In genomic region chr12:62006076-62006732, GRCh38 we compare ENCODE assay signal across 8 cellular contexts.
DNase-seq lines count a peak whose midpoint lies in the region; ATAC-seq, FAIRE-seq and TF ChIP-seq lines count a peak whose summit lies in the region.

No MANE protein-coding gene starts in this region.

- H3K9me3 Mint-ChIP-seq in mesothelial cell of epicardium, result no peaks in the 10 kb centered on the region

- peaks cover 3% of the 10 kb centered on the region for H3K27me3 Mint-ChIP-seq in mesothelial cell of epicardium (ENCODE audit: low read depth)

- peak; percentile 86 for FAIRE-seq in G401.6 (lab: Jason Lieb, UNC)

- H3K27ac Mint-ChIP-seq in mesothelial cell of epicardium, result no peak overlapping the region

- H3K36me3 Mint-ChIP-seq in mesothelial cell of epicardium, result no peaks in the 10 kb centered on the region

- TF ChIP-seq CTCF in mesothelial cell of epicardium (IDR thresholded peaks at IDR 0.05; ENCODE audit: unreplicated experiment), result peak; percentile 53

- DNase-seq in AG08396 (ENCODE audit: low spot score), result peak; percentile 56
- peak; percentile 40 for DNase-seq in NCI-H69 (lab: John Stamatoyannopoulos, UW)
- peak; percentile 1 for DNase-seq in cerebellum (ENCODE audit: low spot score)
- DNase-seq in mesothelial cell of epicardium (ENCODE audit: low spot score in 2 of 2, unreplicated experiment in 2 of 2), result no peak

- H3K4me3 Mint-ChIP-seq in mesothelial cell of epicardium, result no peak overlapping the region

- ATAC-seq in HG02623 (IDR thresholded peaks at IDR 0.05; ENCODE audit: unreplicated experiment) (peak; percentile 78), HG03460 (IDR thresholded peaks at IDR 0.05; ENCODE audit: unreplicated experiment) (no peak), HG02840 (IDR thresholded peaks at IDR 0.05; ENCODE audit: low FRiP score, unreplicated experiment) (no peak)

- H3K4me1 Mint-ChIP-seq in mesothelial cell of epicardium, result no peaks in the 10 kb centered on the region

Comparison
In these comparisons a context has a peak if more than half of its experiments do, and no peak if none do; other contexts are left out.
1. DNase-seq: peak in AG08396 (single experiment), NCI-H69 (single experiment) and cerebellum (single experiment); none in mesothelial cell of epicardium (0 of 2).